Comparison of ENCODE assay signal across 28 cellular contexts in genomic region chr18:25175558-25175957, GRCh38.
"Had no signal": no experiment of that assay in that cellular context is flagged by ENCODE, and none has a peak within 500 bp of the region (broad histone marks: within the 10 kb centered on the region; RNA-seq: fewer than 3 reads in every experiment).

No MANE protein-coding gene starts in this region.

- DNase-seq: Karpas-422, Kasumi-1, MG63, MM.1S, MV-4-11, NCI-H1048, NCI-H1092, NCI-H1092 treated with DMSO at 0.1 percent for 48 hours, NCI-H1105, NCI-H1436, NCI-H146, NCI-H1694, NCI-H1694 treated with DMSO at 0.1 percent for 48 hours, NCI-H187, NCI-H187 treated with DMSO at 0.1 percent for 48 hours, NCI-H1930, NCI-H2029, NCI-H2029 treated with DMSO at 0.1 percent for 48 hours, NCI-H2107, NCI-H2171, NCI-H2171 treated with DMSO at 0.1 percent for 48 hours, NCI-H2227 treated with DMSO at 0.1 percent for 48 hours, NCI-H226, NCI-H345, NCI-H446, NCI-H446 treated with DMSO at 0.1 percent for 48 hours, NCI-H510A, NCI-H510A treated with DMSO at 0.1 percent for 48 hours had no signal

- H3K36me3 ChIP-seq: MG63 had no signal

- H3K4me3 ChIP-seq: MG63 had no signal

- H3K9me3 ChIP-seq: MG63 had no signal
